ENCODE assay signal across 22 cellular contexts in the genomic region with DNA sequence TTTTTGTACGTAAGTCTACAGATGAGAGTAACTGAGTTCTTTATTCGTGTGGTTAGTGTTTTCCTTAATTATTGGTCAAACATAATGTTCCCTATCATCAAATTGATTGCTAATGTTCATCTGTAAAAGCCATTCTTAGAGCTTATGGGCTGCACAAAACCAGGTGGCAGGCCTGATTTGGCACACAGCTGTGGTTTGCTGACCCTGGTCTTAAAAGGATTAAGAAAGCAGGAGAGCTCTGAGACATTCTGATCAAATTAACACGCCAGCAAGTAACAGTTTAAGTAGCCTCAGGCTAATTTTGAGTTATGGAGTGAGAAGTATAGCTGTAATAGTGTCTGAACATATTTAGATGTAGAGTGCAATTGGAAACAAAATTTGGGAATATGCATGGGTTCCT.
"Had no signal": no experiment of that assay in that cellular context is flagged by ENCODE, and none has a peak within 500 bp of the region (broad histone marks: within the 10 kb centered on the region; RNA-seq: fewer than 3 reads in every experiment).

No MANE protein-coding gene starts in this region.

- ATAC-seq: heart right ventricle, left lobe of liver, natural killer cell, pancreas, right lobe of liver had no signal

- DNase-seq: cortex of kidney; dorsolateral prefrontal cortex; effector CD8-positive, alpha-beta T cell; foreskin melanocyte; heart right ventricle; hypothalamus; islet precursor cell; mammary epithelial cell; natural killer cell; nucleus accumbens; pancreas; right lobe of liver; spleen; stimulated activated CD4-positive, alpha-beta T cell treated with anti-CD3 and anti-CD28 coated beads, Interleukin-2, amount 100 ng/mL, for 24 hours; stimulated activated naive CD4-positive, alpha-beta T cell; stomach; substantia nigra; transverse colon had no signal

- H3K27me3 ChIP-seq: dorsolateral prefrontal cortex, heart right ventricle, pancreas, right lobe of liver, spleen, stomach, transverse colon had no signal

- H3K27ac Mint-ChIP-seq: natural killer cell had no signal

- H3K36me3 Mint-ChIP-seq: natural killer cell had no signal

- H3K27ac ChIP-seq: dorsolateral prefrontal cortex, heart right ventricle, pancreas, prostate gland, right lobe of liver, spleen, stomach, thoracic aorta, transverse colon had no signal

- H3K4me1 Mint-ChIP-seq: natural killer cell, neural crest cell had no signal

- H3K4me1 ChIP-seq: pancreas, prostate gland, right lobe of liver, spleen, stomach, transverse colon had no signal

- H3K4me3 Mint-ChIP-seq: natural killer cell, neural crest cell had no signal

- H3K9me3 ChIP-seq: heart right ventricle, pancreas, prostate gland, right lobe of liver, stomach, thoracic aorta, transverse colon had no signal

- H3K36me3 ChIP-seq: heart right ventricle, pancreas, prostate gland, right lobe of liver, spleen, stomach, thoracic aorta, transverse colon had no signal

- H3K4me3 ChIP-seq: dorsolateral prefrontal cortex, heart right ventricle, pancreas, prostate gland, right lobe of liver, spleen, stomach, thoracic aorta, transverse colon had no signal

- H3K9me3 Mint-ChIP-seq: neural crest cell had no signal
